ENCODE assay signal across 1 cellular context in genomic region chr17:8785547-8786412, GRCh38.
TF ChIP-seq lines count a peak whose summit lies in the region.

No MANE protein-coding gene starts in this region.

TF ChIP-seq in IMR-90, 13 proteins besides CTCF, POLR2A, EP300 and RAD21:
- no peak for TF ChIP-seq ELK1 (IDR thresholded peaks at IDR 0.05; ENCODE audit: borderline replicate concordance, low read depth, low read length)
- peak; percentile 58 for TF ChIP-seq SMC3 (IDR thresholded peaks at IDR 0.05; ENCODE audit: low read depth, low read length)
